Comparison of ENCODE assay signal across 2 cellular contexts in the genomic region with DNA sequence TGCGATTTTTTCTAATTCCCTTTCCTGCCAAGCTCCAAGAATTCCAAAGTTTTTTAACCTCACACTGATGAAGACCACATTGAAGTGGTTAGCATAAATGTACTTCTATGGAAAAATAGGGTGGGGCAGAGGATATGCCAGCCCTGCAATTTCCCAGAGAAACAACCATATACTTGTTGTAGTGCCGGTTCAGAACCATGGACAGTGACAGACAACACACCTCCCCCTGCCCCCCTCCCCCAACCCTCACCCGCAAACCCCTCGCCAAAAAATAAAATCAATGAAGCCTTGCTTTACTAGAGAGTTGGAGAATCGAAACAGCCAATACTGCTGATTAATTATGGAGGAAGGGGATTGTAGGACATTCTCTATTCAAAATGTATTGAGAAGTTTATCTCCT.
A peak's percentile ranks its signal among the peaks of the same experiment; 100 is the strongest.
TF ChIP-seq lines count a peak whose summit lies in the region.

No MANE protein-coding gene starts in this region.

TF ChIP-seq in HepG2, 621 proteins besides CTCF, POLR2A, EP300 and RAD21:
- TF ChIP-seq, protein P1, sequence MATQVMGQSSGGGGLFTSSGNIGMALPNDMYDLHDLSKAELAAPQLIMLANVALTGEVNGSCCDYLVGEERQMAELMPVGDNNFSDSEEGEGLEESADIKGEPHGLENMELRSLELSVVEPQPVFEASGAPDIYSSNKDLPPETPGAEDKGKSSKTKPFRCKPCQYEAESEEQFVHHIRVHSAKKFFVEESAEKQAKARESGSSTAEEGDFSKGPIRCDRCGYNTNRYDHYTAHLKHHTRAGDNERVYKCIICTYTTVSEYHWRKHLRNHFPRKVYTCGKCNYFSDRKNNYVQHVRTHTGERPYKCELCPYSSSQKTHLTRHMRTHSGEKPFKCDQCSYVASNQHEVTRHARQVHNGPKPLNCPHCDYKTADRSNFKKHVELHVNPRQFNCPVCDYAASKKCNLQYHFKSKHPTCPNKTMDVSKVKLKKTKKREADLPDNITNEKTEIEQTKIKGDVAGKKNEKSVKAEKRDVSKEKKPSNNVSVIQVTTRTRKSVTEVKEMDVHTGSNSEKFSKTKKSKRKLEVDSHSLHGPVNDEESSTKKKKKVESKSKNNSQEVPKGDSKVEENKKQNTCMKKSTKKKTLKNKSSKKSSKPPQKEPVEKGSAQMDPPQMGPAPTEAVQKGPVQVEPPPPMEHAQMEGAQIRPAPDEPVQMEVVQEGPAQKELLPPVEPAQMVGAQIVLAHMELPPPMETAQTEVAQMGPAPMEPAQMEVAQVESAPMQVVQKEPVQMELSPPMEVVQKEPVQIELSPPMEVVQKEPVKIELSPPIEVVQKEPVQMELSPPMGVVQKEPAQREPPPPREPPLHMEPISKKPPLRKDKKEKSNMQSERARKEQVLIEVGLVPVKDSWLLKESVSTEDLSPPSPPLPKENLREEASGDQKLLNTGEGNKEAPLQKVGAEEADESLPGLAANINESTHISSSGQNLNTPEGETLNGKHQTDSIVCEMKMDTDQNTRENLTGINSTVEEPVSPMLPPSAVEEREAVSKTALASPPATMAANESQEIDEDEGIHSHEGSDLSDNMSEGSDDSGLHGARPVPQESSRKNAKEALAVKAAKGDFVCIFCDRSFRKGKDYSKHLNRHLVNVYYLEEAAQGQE (IDR thresholded peaks at IDR 0.05; ENCODE audit: borderline replicate concordance in 1 of 2, low read depth in 1 of 2, low read length in 2 of 2) = peak; percentile 22 to 87
- TF ChIP-seq EHMT2 (IDR thresholded peaks at IDR 0.05; ENCODE audit: borderline replicate concordance, low read depth, low read length) = peak; percentile 59; the same call in 1 of the 2 replicates
- no peak for TF ChIP-seq NAIF1 (CRISPR knock-in tag; IDR thresholded peaks at IDR 0.05; ENCODE audit: borderline replicate concordance)
- TF ChIP-seq SSRP1 (CRISPR knock-in tag; IDR thresholded peaks at IDR 0.05) = no peak
- TF ChIP-seq, protein P2, sequence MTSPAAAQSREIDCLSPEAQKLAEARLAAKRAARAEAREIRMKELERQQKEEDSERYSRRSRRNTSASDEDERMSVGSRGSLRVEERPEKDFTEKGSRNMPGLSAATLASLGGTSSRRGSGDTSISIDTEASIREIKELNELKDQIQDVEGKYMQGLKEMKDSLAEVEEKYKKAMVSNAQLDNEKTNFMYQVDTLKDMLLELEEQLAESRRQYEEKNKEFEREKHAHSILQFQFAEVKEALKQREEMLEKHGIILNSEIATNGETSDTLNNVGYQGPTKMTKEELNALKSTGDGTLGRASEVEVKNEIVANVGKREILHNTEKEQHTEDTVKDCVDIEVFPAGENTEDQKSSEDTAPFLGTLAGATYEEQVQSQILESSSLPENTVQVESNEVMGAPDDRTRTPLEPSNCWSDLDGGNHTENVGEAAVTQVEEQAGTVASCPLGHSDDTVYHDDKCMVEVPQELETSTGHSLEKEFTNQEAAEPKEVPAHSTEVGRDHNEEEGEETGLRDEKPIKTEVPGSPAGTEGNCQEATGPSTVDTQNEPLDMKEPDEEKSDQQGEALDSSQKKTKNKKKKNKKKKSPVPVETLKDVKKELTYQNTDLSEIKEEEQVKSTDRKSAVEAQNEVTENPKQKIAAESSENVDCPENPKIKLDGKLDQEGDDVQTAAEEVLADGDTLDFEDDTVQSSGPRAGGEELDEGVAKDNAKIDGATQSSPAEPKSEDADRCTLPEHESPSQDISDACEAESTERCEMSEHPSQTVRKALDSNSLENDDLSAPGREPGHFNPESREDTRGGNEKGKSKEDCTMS (CRISPR knock-in tag; conservative IDR thresholded peaks at IDR 0.05) = no peak

TF ChIP-seq in K562, 482 proteins besides CTCF, POLR2A, EP300 and RAD21 (continued from another document):
- TF ChIP-seq, protein P3, sequence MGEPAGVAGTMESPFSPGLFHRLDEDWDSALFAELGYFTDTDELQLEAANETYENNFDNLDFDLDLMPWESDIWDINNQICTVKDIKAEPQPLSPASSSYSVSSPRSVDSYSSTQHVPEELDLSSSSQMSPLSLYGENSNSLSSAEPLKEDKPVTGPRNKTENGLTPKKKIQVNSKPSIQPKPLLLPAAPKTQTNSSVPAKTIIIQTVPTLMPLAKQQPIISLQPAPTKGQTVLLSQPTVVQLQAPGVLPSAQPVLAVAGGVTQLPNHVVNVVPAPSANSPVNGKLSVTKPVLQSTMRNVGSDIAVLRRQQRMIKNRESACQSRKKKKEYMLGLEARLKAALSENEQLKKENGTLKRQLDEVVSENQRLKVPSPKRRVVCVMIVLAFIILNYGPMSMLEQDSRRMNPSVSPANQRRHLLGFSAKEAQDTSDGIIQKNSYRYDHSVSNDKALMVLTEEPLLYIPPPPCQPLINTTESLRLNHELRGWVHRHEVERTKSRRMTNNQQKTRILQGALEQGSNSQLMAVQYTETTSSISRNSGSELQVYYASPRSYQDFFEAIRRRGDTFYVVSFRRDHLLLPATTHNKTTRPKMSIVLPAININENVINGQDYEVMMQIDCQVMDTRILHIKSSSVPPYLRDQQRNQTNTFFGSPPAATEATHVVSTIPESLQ (CRISPR knock-in tag; IDR thresholded peaks at IDR 0.05) = no peak
- TF ChIP-seq EP400 (IDR thresholded peaks at IDR 0.05) (no peak), EHMT2 (IDR thresholded peaks at IDR 0.05) (peak; percentile 79)
